Comparison of ENCODE assay signal across 8 cellular contexts in the genomic region with DNA sequence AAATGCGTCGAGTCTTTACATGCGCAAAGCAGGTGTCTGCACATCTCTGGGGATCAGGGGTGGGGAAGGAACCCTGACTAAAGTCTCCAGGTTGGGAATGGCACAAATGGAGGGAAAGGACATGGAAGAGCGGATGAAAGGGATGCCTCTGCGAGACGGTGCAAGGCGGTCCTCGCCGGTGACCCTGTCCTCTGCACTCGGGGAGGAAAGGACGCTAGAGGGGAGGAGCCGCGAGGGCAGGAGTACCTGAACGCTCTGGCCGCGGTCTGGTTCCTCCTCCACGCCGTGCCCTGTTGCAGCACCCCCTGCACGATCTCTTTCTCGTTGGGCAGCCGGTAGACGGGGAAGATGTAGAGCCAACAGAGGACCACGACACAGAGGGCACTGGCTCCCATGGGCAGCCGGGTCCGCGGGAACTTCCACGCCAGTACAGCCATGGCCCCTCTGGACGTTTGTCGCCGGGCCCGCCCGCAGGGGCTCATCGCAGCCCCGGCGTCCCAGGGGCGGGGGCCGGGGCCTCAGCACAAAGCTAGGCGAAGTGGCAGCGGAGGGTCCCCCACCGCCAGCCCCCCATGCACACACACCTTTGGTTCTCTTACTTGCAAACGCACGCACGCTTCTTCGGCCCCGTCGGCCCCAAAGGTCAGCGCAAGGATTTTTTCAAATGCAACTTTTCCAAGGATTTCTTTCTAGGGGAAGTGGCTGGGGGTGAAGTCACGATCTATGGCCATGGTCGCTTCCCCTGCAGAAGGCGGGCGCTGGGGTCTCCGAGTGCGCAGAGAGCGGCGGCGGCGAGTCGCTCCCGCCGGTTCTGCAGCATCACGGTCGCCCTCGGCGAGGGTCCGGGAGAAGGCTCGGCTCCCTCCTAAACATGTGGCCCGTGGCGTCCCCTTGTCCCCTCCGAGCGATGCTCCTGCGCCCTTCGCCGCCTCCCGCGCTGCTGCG. TPM values are rescaled to one million over a fixed set of nuclear protein-coding genes. Genes with fewer than 3 reads are reported as not detected.
DNase-seq lines count a peak whose midpoint lies in the region; ATAC-seq lines count a peak whose summit lies in the region.

No MANE protein-coding gene starts in this region.

- peaks cover 11 to 28% of the 10 kb centered on the region in 2 donors for H3K4me1 Mint-ChIP-seq in stimulated activated naive B cell treated with anti-CD40 and anti-IgM and Interleukin-4, amounts not matched to agents 10 μg/mL and 1 μg/mL and 100 μg/mL, for 72 hours

- H3K27ac Mint-ChIP-seq in stimulated activated naive B cell treated with anti-CD40 and anti-IgM and Interleukin-4, amounts not matched to agents 10 μg/mL and 1 μg/mL and 100 μg/mL, for 72 hours = no peak overlapping the region

- peak overlapping the region; percentile 90 to 96 for H3K4me3 Mint-ChIP-seq in stimulated activated naive B cell treated with anti-CD40 and anti-IgM and Interleukin-4, amounts not matched to agents 10 μg/mL and 1 μg/mL and 100 μg/mL, for 72 hours

- no peaks in the 10 kb centered on the region for H3K9me3 Mint-ChIP-seq in stimulated activated naive B cell treated with anti-CD40 and anti-IgM and Interleukin-4, amounts not matched to agents 10 μg/mL and 1 μg/mL and 100 μg/mL, for 72 hours

- peaks cover 0 to 4% of the 10 kb centered on the region in 2 donors for H3K36me3 Mint-ChIP-seq in stimulated activated naive B cell treated with anti-CD40 and anti-IgM and Interleukin-4, amounts not matched to agents 10 μg/mL and 1 μg/mL and 100 μg/mL, for 72 hours

- DNase-seq in stimulated activated CD4-positive, alpha-beta T cell treated with anti-CD3 and anti-CD28 coated beads, Interleukin-12 subunit alpha, Interleukin-12 subunit beta, amount 100 ng/mL, for 4 hours = peak; percentile 21
- DNase-seq in stimulated activated CD4-positive, alpha-beta T cell treated with anti-CD3 and anti-CD28 coated beads, Interleukin-2, amount 100 ng/mL, for 48 hours = no peak
- DNase-seq in astrocyte of the hippocampus (ENCODE audit: low read depth, low spot score) = peak; percentile 29
- peak; percentile 66 for DNase-seq in islet precursor cell
- DNase-seq in stimulated activated naive B cell treated with anti-CD40 and anti-IgM and Interleukin-4, amounts not matched to agents 10 μg/mL and 1 μg/mL and 100 μg/mL, for 72 hours = no peak
- no peak for DNase-seq in dermis blood vessel endothelial cell

- ATAC-seq in stimulated activated naive B cell treated with anti-CD40 and anti-IgM and Interleukin-4, amounts not matched to agents 10 μg/mL and 1 μg/mL and 100 μg/mL, for 72 hours (replicated peaks) = no peak
- ATAC-seq in HG03135 (IDR thresholded peaks at IDR 0.05; ENCODE audit: unreplicated experiment) (no peak), GM19328 (IDR thresholded peaks at IDR 0.05; ENCODE audit: unreplicated experiment) (no peak)

- H3K27me3 Mint-ChIP-seq in stimulated activated naive B cell treated with anti-CD40 and anti-IgM and Interleukin-4, amounts not matched to agents 10 μg/mL and 1 μg/mL and 100 μg/mL, for 72 hours = peaks cover 65 to 76% of the 10 kb centered on the region in 2 donors

RNA-seq across cellular contexts. Expression of gene ST8SIA1, which starts 0.5 kb away (rescaled TPM):
- 0.14 and 0.17 TPM in 2 replicates for total RNA-seq in dermis blood vessel endothelial cell

Comparison
In these comparisons a context has a peak if more than half of its experiments do, and no peak if none do; other contexts are left out.
1. DNase-seq: peak in stimulated activated CD4-positive, alpha-beta T cell treated with anti-CD3 and anti-CD28 coated beads, Interleukin-12 subunit alpha, Interleukin-12 subunit beta, amount 100 ng/mL, for 4 hours (single experiment), astrocyte of the hippocampus (single experiment) and islet precursor cell (single experiment); none in stimulated activated CD4-positive, alpha-beta T cell treated with anti-CD3 and anti-CD28 coated beads, Interleukin-2, amount 100 ng/mL, for 48 hours (0 of 2), stimulated activated naive B cell treated with anti-CD40 and anti-IgM and Interleukin-4, amounts not matched to agents 10 μg/mL and 1 μg/mL and 100 μg/mL, for 72 hours (single experiment) and dermis blood vessel endothelial cell (single experiment).